In the genomic region with DNA sequence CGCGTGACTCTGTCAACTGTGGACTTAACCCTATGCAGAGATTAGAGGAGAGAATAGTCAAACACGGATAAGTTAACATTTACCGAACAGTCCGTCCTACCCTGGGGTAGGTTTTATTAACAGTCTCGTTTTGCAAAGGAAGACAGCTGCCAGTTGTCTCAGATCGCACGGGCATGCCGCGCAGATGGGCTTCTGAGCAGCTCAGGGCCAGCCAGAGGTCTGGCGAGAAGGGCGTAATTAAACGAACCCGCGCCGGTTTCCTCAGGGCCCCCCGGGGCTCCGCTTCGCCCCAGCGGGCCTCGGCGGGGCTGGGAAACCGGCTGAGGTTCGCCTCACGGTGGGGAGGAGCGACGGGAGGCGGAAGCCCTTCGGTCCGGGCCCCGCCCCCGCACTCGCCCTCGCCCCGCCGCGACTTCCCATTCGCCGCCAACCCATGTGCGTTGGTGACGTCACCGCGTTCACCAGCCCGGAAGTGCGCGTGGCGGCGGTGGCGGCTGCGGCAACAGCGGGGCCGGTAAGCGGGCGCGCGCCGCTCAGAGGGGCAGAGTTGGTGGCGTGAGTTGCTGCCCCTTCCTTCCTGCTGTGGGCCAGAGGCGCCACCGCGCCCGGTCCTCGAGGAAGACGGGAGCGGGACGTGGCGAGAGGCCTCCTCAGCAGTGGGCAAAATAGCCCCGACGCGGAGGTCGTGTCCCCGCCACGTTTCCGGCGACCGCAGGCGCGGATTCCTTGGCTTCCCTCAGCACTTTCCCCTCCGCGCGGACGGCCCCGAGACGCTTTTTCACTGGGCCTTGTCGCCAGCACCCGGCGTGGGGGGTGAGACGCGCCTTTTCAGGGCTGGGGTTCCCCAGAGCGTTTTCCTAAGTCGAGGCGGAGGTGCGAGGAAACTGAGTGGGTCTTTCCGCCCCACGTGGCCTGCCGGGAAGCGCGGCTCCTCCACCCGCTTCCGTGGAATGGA, we compare ENCODE assay signal across 1 cellular context.
A peak's percentile ranks its signal among the peaks of the same experiment; 100 is the strongest.
TF ChIP-seq lines count a peak whose summit lies in the region.

Gene TRNT1 (plus strand): TSS at position 464 of the 955 bp plus-strand sequence. CDS start 2,101 bp downstream, outside the sequence.

TF ChIP-seq in HepG2, 621 proteins besides CTCF, POLR2A, EP300 and RAD21 (continued from another document and continues in another):
- TF ChIP-seq, protein P1, sequence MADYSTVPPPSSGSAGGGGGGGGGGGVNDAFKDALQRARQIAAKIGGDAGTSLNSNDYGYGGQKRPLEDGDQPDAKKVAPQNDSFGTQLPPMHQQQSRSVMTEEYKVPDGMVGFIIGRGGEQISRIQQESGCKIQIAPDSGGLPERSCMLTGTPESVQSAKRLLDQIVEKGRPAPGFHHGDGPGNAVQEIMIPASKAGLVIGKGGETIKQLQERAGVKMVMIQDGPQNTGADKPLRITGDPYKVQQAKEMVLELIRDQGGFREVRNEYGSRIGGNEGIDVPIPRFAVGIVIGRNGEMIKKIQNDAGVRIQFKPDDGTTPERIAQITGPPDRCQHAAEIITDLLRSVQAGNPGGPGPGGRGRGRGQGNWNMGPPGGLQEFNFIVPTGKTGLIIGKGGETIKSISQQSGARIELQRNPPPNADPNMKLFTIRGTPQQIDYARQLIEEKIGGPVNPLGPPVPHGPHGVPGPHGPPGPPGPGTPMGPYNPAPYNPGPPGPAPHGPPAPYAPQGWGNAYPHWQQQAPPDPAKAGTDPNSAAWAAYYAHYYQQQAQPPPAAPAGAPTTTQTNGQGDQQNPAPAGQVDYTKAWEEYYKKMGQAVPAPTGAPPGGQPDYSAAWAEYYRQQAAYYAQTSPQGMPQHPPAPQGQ (CRISPR knock-in tag; IDR thresholded peaks at IDR 0.05; ENCODE audit: borderline replicate concordance): no peak
- TF ChIP-seq TIGD3 (CRISPR knock-in tag; IDR thresholded peaks at IDR 0.05; ENCODE audit: borderline replicate concordance): no peak
- TF ChIP-seq ZNF543 (CRISPR knock-in tag; IDR thresholded peaks at IDR 0.05): peak; percentile 42; the same call in 1 of the 2 replicates
- peak; percentile 54; the same call in 1 of the 2 replicates for TF ChIP-seq SALL2 (CRISPR knock-in tag; IDR thresholded peaks at IDR 0.05)
- peak; percentile 92 for TF ChIP-seq ZMYM4 (CRISPR knock-in tag; IDR thresholded peaks at IDR 0.05)
- TF ChIP-seq SIX1 (CRISPR knock-in tag; IDR thresholded peaks at IDR 0.05; ENCODE audit: borderline replicate concordance): no peak
- peak; percentile 73; the same call in 1 of the 2 replicates for TF ChIP-seq ZIK1 (CRISPR knock-in tag; IDR thresholded peaks at IDR 0.05; ENCODE audit: borderline replicate concordance, low read depth)
- TF ChIP-seq, protein P2, sequence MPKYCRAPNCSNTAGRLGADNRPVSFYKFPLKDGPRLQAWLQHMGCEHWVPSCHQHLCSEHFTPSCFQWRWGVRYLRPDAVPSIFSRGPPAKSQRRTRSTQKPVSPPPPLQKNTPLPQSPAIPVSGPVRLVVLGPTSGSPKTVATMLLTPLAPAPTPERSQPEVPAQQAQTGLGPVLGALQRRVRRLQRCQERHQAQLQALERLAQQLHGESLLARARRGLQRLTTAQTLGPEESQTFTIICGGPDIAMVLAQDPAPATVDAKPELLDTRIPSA (CRISPR knock-in tag; IDR thresholded peaks at IDR 0.05; ENCODE audit: borderline replicate concordance): peak; percentile 87; the same call in 1 of the 2 replicates
- TF ChIP-seq NFIC (IDR thresholded peaks at IDR 0.05; ENCODE audit: low read length): no peak
- peak; percentile 66; the same call in 1 of the 2 replicates for TF ChIP-seq NR2C2 (CRISPR knock-in tag; IDR thresholded peaks at IDR 0.05; ENCODE audit: borderline replicate concordance)
- no peak for TF ChIP-seq TBP (CRISPR knock-in tag; IDR thresholded peaks at IDR 0.05)
- TF ChIP-seq MYPOP (CRISPR knock-in tag; IDR thresholded peaks at IDR 0.05): 0 out of 2 replicates have a peak, but pooled peaks have one; percentile 51
- TF ChIP-seq SP5 (CRISPR knock-in tag; IDR thresholded peaks at IDR 0.05; ENCODE audit: borderline replicate concordance, low read depth): peak; percentile 22; the same call in 1 of the 2 replicates
- TF ChIP-seq PHF8 (CRISPR knock-in tag; IDR thresholded peaks at IDR 0.05): peak; percentile 98
- peak; percentile 96 for TF ChIP-seq ELF1 (CRISPR knock-in tag; IDR thresholded peaks at IDR 0.05)
- TF ChIP-seq, protein P3, sequence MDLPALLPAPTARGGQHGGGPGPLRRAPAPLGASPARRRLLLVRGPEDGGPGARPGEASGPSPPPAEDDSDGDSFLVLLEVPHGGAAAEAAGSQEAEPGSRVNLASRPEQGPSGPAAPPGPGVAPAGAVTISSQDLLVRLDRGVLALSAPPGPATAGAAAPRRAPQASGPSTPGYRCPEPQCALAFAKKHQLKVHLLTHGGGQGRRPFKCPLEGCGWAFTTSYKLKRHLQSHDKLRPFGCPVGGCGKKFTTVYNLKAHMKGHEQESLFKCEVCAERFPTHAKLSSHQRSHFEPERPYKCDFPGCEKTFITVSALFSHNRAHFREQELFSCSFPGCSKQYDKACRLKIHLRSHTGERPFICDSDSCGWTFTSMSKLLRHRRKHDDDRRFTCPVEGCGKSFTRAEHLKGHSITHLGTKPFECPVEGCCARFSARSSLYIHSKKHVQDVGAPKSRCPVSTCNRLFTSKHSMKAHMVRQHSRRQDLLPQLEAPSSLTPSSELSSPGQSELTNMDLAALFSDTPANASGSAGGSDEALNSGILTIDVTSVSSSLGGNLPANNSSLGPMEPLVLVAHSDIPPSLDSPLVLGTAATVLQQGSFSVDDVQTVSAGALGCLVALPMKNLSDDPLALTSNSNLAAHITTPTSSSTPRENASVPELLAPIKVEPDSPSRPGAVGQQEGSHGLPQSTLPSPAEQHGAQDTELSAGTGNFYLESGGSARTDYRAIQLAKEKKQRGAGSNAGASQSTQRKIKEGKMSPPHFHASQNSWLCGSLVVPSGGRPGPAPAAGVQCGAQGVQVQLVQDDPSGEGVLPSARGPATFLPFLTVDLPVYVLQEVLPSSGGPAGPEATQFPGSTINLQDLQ (CRISPR knock-in tag; IDR thresholded peaks at IDR 0.05): no peak; the same call in 1 of the 2 replicates
- TF ChIP-seq POLR2G (IDR thresholded peaks at IDR 0.05; ENCODE audit: low read depth, low read length): peak; percentile 92
- no peak for TF ChIP-seq ZNF75D (CRISPR knock-in tag; IDR thresholded peaks at IDR 0.05; ENCODE audit: borderline replicate concordance)
- TF ChIP-seq AHDC1 (CRISPR knock-in tag; IDR thresholded peaks at IDR 0.05; ENCODE audit: borderline replicate concordance): 0 out of 2 replicates have a peak, but pooled peaks have one; percentile 0
- TF ChIP-seq, protein P4, sequence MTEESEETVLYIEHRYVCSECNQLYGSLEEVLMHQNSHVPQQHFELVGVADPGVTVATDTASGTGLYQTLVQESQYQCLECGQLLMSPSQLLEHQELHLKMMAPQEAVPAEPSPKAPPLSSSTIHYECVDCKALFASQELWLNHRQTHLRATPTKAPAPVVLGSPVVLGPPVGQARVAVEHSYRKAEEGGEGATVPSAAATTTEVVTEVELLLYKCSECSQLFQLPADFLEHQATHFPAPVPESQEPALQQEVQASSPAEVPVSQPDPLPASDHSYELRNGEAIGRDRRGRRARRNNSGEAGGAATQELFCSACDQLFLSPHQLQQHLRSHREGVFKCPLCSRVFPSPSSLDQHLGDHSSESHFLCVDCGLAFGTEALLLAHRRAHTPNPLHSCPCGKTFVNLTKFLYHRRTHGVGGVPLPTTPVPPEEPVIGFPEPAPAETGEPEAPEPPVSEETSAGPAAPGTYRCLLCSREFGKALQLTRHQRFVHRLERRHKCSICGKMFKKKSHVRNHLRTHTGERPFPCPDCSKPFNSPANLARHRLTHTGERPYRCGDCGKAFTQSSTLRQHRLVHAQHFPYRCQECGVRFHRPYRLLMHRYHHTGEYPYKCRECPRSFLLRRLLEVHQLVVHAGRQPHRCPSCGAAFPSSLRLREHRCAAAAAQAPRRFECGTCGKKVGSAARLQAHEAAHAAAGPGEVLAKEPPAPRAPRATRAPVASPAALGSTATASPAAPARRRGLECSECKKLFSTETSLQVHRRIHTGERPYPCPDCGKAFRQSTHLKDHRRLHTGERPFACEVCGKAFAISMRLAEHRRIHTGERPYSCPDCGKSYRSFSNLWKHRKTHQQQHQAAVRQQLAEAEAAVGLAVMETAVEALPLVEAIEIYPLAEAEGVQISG (CRISPR knock-in tag; IDR thresholded peaks at IDR 0.05): peak; percentile 77
- TF ChIP-seq, protein P5, sequence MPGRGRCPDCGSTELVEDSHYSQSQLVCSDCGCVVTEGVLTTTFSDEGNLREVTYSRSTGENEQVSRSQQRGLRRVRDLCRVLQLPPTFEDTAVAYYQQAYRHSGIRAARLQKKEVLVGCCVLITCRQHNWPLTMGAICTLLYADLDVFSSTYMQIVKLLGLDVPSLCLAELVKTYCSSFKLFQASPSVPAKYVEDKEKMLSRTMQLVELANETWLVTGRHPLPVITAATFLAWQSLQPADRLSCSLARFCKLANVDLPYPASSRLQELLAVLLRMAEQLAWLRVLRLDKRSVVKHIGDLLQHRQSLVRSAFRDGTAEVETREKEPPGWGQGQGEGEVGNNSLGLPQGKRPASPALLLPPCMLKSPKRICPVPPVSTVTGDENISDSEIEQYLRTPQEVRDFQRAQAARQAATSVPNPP (CRISPR knock-in tag; IDR thresholded peaks at IDR 0.05): peak; percentile 35; the same call in 1 of the 2 replicates
- no peak for TF ChIP-seq HNF4A (CRISPR knock-in tag; IDR thresholded peaks at IDR 0.05)
- TF ChIP-seq HNF1A (IDR thresholded peaks at IDR 0.05; ENCODE audit: low read depth): no peak
- no peak for TF ChIP-seq HNF1A (CRISPR knock-in tag; IDR thresholded peaks at IDR 0.05; ENCODE audit: borderline replicate concordance)
- TF ChIP-seq PLRG1 (conservative IDR thresholded peaks at IDR 0.05): no peak
